Comparison of ENCODE assay signal across 27 cellular contexts in the genomic region with DNA sequence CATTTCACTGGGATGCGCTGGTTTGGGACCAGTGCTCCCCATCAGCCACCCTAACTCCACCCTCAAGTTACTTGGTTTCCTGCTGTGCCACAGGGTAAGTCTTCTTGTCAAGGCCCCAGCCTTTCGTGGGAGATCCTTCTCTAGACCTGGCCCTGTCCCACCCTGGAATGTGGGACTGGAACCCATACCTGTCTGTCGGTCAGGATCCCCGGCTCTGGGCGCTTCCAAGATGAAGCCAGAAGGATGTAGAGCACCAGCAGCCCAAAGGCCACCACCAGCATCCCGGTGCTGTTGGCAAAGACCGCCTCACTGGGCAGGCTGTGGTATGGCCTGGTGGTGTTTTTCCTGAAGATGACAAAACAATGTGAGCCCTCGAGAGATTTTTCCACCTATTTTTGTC.
"Had no signal": no experiment of that assay in that cellular context is flagged by ENCODE, and none has a peak within 500 bp of the region (broad histone marks: within the 10 kb centered on the region; RNA-seq: fewer than 3 reads in every experiment).

No MANE protein-coding gene starts in this region.

- H3K9me3 Mint-ChIP-seq: activated CD4-positive, alpha-beta memory T cell treated with anti-CD3 and anti-CD28 coated beads, Interleukin-2, amount 10 ng/mL, durations not matched to agents 7 days and 5 days; activated CD4-positive, alpha-beta T cell treated with anti-CD3 and anti-CD28 coated beads, Interleukin-2, amount 10 ng/mL, durations not matched to agents 7 days and 5 days; activated naive CD4-positive, alpha-beta T cell treated with anti-CD3 and anti-CD28 coated beads, Interleukin-2, amount 50 U/mL, for 72 hours; activated naive CD8-positive, alpha-beta T cell treated with anti-CD3 and anti-CD28 coated beads, Interleukin-2, amount 10 ng/mL, durations not matched to agents 7 days and 5 days; activated T-cell treated with anti-CD3 and anti-CD28 coated beads, Interleukin-2, amount 50 U/mL, for 4 hours; activated T-helper 17 cell treated with anti-CD3 and anti-CD28 coated beads, Interleukin-2, amount 50 U/mL, for 72 hours; brain; central memory CD8-positive, alpha-beta T cell; dendritic cell treated with granulocyte-macrophage colony-stimulating factor and Interleukin-4, amounts not matched to agents 40 ng/mL and 50 ng/mL, for 4 days; endodermal cell had no signal

- H3K4me3 Mint-ChIP-seq: activated CD4-positive, alpha-beta memory T cell treated with anti-CD3 and anti-CD28 coated beads, Interleukin-2, amount 10 ng/mL, durations not matched to agents 7 days and 5 days; activated CD4-positive, alpha-beta T cell treated with anti-CD3 and anti-CD28 coated beads, Interleukin-2, amount 10 ng/mL, durations not matched to agents 7 days and 5 days; activated naive CD8-positive, alpha-beta T cell treated with anti-CD3 and anti-CD28 coated beads, Interleukin-2, amount 10 ng/mL, durations not matched to agents 7 days and 5 days; activated T-cell treated with anti-CD3 and anti-CD28 coated beads, Interleukin-2, amount 50 U/mL, for 4 hours; activated T-helper 17 cell treated with anti-CD3 and anti-CD28 coated beads, Interleukin-2, amount 50 U/mL, for 72 hours; brain; central memory CD8-positive, alpha-beta T cell; dendritic cell treated with granulocyte-macrophage colony-stimulating factor and Interleukin-4, amounts not matched to agents 40 ng/mL and 50 ng/mL, for 4 days; endodermal cell had no signal

- H3K9me3 ChIP-seq: ascending aorta, breast epithelium had no signal

- ATAC-seq: activated naive CD4-positive, alpha-beta T cell treated with anti-CD3 and anti-CD28 coated beads, Interleukin-2, amount 50 U/mL, for 72 hours; activated T-cell treated with anti-CD3 and anti-CD28 coated beads, Interleukin-2, amount 50 U/mL, for 4 hours; activated T-helper 17 cell treated with anti-CD3 and anti-CD28 coated beads, Interleukin-2, amount 50 U/mL, for 72 hours; esophagus mucosa had no signal

- H3K27me3 Mint-ChIP-seq: activated CD4-positive, alpha-beta memory T cell treated with anti-CD3 and anti-CD28 coated beads, Interleukin-2, amount 10 ng/mL, durations not matched to agents 7 days and 5 days; activated CD4-positive, alpha-beta T cell treated with anti-CD3 and anti-CD28 coated beads, Interleukin-2, amount 10 ng/mL, durations not matched to agents 7 days and 5 days; activated naive CD8-positive, alpha-beta T cell treated with anti-CD3 and anti-CD28 coated beads, Interleukin-2, amount 10 ng/mL, durations not matched to agents 7 days and 5 days; activated T-helper 17 cell treated with anti-CD3 and anti-CD28 coated beads, Interleukin-2, amount 50 U/mL, for 72 hours; central memory CD8-positive, alpha-beta T cell; dendritic cell treated with granulocyte-macrophage colony-stimulating factor and Interleukin-4, amounts not matched to agents 40 ng/mL and 50 ng/mL, for 4 days had no signal

- H3K27me3 ChIP-seq: ascending aorta, breast epithelium, cardiac muscle cell, dorsolateral prefrontal cortex had no signal

- H3K27ac ChIP-seq: ascending aorta, cardiac muscle cell, coronary artery, dorsolateral prefrontal cortex had no signal

- H3K4me3 ChIP-seq: ascending aorta, breast epithelium, cardiac muscle cell, coronary artery, dorsolateral prefrontal cortex had no signal

- FAIRE-seq: frontal cortex had no signal

- H3K4me1 Mint-ChIP-seq: brain, endodermal cell had no signal

- H3K36me3 ChIP-seq: breast epithelium, cardiac muscle cell had no signal

- H3K4me1 ChIP-seq: ascending aorta, breast epithelium had no signal

- DNase-seq: activated CD4-positive, alpha-beta memory T cell treated with anti-CD3 and anti-CD28 coated beads, Interleukin-2, amount 10 ng/mL, durations not matched to agents 7 days and 5 days; activated CD4-positive, alpha-beta T cell treated with anti-CD3 and anti-CD28 coated beads for 1 hour; activated CD4-positive, alpha-beta T cell treated with anti-CD3 and anti-CD28 coated beads for 4 hours; activated CD4-positive, alpha-beta T cell treated with anti-CD3 and anti-CD28 coated beads, Interleukin-2, amount 10 ng/mL, durations not matched to agents 7 days and 5 days; activated CD4-positive, alpha-beta T cell treated with anti-CD3 and anti-CD28 coated beads, Interleukin-2, amount 50 U/mL, for 4 hours; activated effector memory CD4-positive, alpha-beta T cell treated with Interleukin-2 at 50 U/mL for 16 hours; activated gamma-delta T cell treated with Interleukin-2 at 50 U/mL for 16 hours; activated naive CD4-positive, alpha-beta T cell treated with Interleukin-2 at 50 U/mL for 16 hours; activated naive CD8-positive, alpha-beta T cell treated with anti-CD3 and anti-CD28 coated beads, Interleukin-2, amount 10 ng/mL, durations not matched to agents 7 days and 5 days; activated T-cell treated with anti-CD3 and anti-CD28 coated beads, Interleukin-2, amount 50 U/mL, for 4 hours; dorsolateral prefrontal cortex; effector memory CD4-positive, alpha-beta T cell; endodermal cell; foreskin fibroblast; head of caudate nucleus; T-helper 2 cell had no signal

- H3K27ac Mint-ChIP-seq: activated CD4-positive, alpha-beta memory T cell treated with anti-CD3 and anti-CD28 coated beads, Interleukin-2, amount 10 ng/mL, durations not matched to agents 7 days and 5 days; activated CD4-positive, alpha-beta T cell treated with anti-CD3 and anti-CD28 coated beads, Interleukin-2, amount 10 ng/mL, durations not matched to agents 7 days and 5 days; activated naive CD8-positive, alpha-beta T cell treated with anti-CD3 and anti-CD28 coated beads, Interleukin-2, amount 10 ng/mL, durations not matched to agents 7 days and 5 days; activated T-helper 17 cell treated with anti-CD3 and anti-CD28 coated beads, Interleukin-2, amount 50 U/mL, for 72 hours; brain; dendritic cell treated with granulocyte-macrophage colony-stimulating factor and Interleukin-4, amounts not matched to agents 40 ng/mL and 50 ng/mL, for 4 days; endodermal cell had no signal
